ENCODE assay signal across 8 cellular contexts in the genomic region with DNA sequence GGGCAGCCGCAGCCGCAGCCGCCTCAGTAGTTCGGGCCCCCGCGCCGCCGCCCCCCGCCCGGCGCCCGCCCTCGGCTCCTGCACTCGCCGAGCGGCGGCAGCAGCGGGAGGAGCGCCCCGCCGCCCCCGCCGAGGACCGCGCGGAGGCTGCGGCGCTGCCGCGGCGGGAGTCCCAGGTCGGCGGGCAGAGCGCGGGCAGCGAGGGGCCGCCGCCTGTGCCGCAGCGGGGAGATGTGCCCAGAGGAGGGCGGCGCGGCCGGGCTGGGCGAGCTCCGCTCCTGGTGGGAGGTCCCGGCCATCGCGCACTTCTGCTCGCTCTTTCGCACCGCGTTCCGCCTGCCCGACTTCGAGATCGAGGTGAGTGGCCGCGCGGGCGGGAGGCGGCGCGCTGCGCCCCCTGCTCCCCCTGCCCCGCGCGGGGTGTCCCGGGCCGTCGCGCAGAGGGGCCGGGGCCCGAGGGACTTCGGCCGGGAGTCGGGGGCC. TPM values are rescaled to one million over a fixed set of nuclear protein-coding genes. Genes with fewer than 3 reads are reported as not detected.
DNase-seq lines count a peak whose midpoint lies in the region; ATAC-seq and TF ChIP-seq lines count a peak whose summit lies in the region.

No MANE protein-coding gene starts in this region.

- H3K4me3 ChIP-seq in colonic mucosa (peak overlapping the region; percentile 42), mesodermal cell (ENCODE audit: extremely low read depth, insufficient read depth, low read length, poor library complexity, severe bottlenecking) (peak overlapping the region; percentile 93), tibial artery (peak overlapping the region; percentile 29 to 51)

- in situ Hi-C loops in GM13977 (cut with MboI; ENCODE audit: low pct_unique_long_range_greater_than_20kb, low sequenced_read_pairs, unreplicated experiment) = no loop called here

- 0% methylated on average over 54 to 60 of the region's 77 CpGs for WGBS in mesodermal cell (ENCODE audit: insufficient coverage in 2 of 2), 2 experiments

- no peaks in the 10 kb centered on the region for H3K9me3 Mint-ChIP-seq in osteocyte (ENCODE audit: unreplicated experiment)

- peaks cover 3% of the 10 kb centered on the region for H3K36me3 Mint-ChIP-seq in osteocyte (ENCODE audit: unreplicated experiment)

- no peak overlapping the region for H3K27ac Mint-ChIP-seq in osteocyte (ENCODE audit: unreplicated experiment)

- H3K36me3 ChIP-seq in colonic mucosa (no peaks in the 10 kb centered on the region), mesodermal cell (ENCODE audit: control insufficient read depth, insufficient read depth, low read length) (peaks cover 5% of the 10 kb centered on the region), tibial artery (no peaks in the 10 kb centered on the region)

- H3K4me3 Mint-ChIP-seq in osteocyte (ENCODE audit: unreplicated experiment) = no peak overlapping the region

- TF ChIP-seq CTCF in GM13977 (IDR thresholded peaks at IDR 0.05; ENCODE audit: extremely low read depth, insufficient read depth, missing control alignments) = no peak
- no peak for TF ChIP-seq CTCF in colonic mucosa (IDR thresholded peaks at IDR 0.05)
- TF ChIP-seq CTCF in tibial artery (IDR thresholded peaks at IDR 0.05) = no peak
- TF ChIP-seq CTCF in osteocyte (IDR thresholded peaks at IDR 0.05) = no peak

- intact Hi-C loops in colonic mucosa (cut with DNase I) = no loop called here
- intact Hi-C loops in tibial artery (cut with DNase I; ENCODE audit: low total_unique reads) = no loop called here

- H3K4me1 ChIP-seq in colonic mucosa (peaks cover 3% of the 10 kb centered on the region), mesodermal cell (ENCODE audit: control insufficient read depth, insufficient read depth, low read length, poor library complexity, severe bottlenecking) (peaks cover 7% of the 10 kb centered on the region), tibial artery (peaks cover 0 to 26% (median 22%) of the 10 kb centered on the region in 4 donors)

- peaks cover 61% of the 10 kb centered on the region for H3K27me3 Mint-ChIP-seq in osteocyte (ENCODE audit: unreplicated experiment)

- no peak for ATAC-seq in GM18909 (IDR thresholded peaks at IDR 0.05; ENCODE audit: poor library complexity, unreplicated experiment)
- ATAC-seq in HG03097 (IDR thresholded peaks at IDR 0.05; ENCODE audit: low FRiP score, unreplicated experiment) = no peak

- H3K27me3 ChIP-seq in colonic mucosa (peaks cover 65% of the 10 kb centered on the region), tibial artery (peaks cover 0 to 75% of the 10 kb centered on the region in 2 donors)

- H3K9me3 ChIP-seq in colonic mucosa (no peaks in the 10 kb centered on the region), mesodermal cell (ENCODE audit: control insufficient read depth, low read length) (no peaks in the 10 kb centered on the region), tibial artery (no peaks in the 10 kb centered on the region)

- H3K9ac ChIP-seq in colonic mucosa (ENCODE audit: low read depth in 2 of 2, low read length in 2 of 2) = no peak overlapping the region

- H3K27ac ChIP-seq in colonic mucosa = no peak overlapping the region
- H3K27ac ChIP-seq in mesodermal cell (ENCODE audit: low read depth, low read length, severe bottlenecking) = peak overlapping the region; percentile 74
- no peak overlapping the region for H3K27ac ChIP-seq in tibial artery

- DNase-seq in GM13977 (ENCODE audit: low spot score) (peak; percentile 69), NCI-H146 (lab: John Stamatoyannopoulos, UW) (peak; percentile 49), colonic mucosa (no peak), tibial artery (no peak), osteocyte (ENCODE audit: extremely low spot score, unreplicated experiment) (no peak)

- peaks cover 13% of the 10 kb centered on the region for H3K4me1 Mint-ChIP-seq in osteocyte (ENCODE audit: unreplicated experiment)

RNA-seq across cellular contexts. Expression of a gene that starts 0.3 kb away (rescaled TPM):
- total RNA-seq in colonic mucosa (under 1 TPM; 0.30 to 0.40 TPM), osteocyte (0.24 and 0.63 TPM in 2 replicates)
- polyA plus RNA-seq in mesodermal cell (2013, experiment 1 of 2) = 21.9 TPM
- 17.0 TPM for polyA plus RNA-seq in mesodermal cell (2013, experiment 2 of 2)

Comparison
In these comparisons a context has a peak if more than half of its experiments do, and no peak if none do; other contexts are left out.
1. DNase-seq: peak in GM13977 (single experiment) and NCI-H146 (single experiment); none in colonic mucosa (single experiment), tibial artery (0 of 2) and osteocyte (single experiment).
2. H3K4me3 ChIP-seq: peak in every context shown above with its lines; median percentile 93 in mesodermal cell; 42 in colonic mucosa; 40 in tibial artery.